14 cellular contexts compared by ENCODE assay signal in the genomic region with DNA sequence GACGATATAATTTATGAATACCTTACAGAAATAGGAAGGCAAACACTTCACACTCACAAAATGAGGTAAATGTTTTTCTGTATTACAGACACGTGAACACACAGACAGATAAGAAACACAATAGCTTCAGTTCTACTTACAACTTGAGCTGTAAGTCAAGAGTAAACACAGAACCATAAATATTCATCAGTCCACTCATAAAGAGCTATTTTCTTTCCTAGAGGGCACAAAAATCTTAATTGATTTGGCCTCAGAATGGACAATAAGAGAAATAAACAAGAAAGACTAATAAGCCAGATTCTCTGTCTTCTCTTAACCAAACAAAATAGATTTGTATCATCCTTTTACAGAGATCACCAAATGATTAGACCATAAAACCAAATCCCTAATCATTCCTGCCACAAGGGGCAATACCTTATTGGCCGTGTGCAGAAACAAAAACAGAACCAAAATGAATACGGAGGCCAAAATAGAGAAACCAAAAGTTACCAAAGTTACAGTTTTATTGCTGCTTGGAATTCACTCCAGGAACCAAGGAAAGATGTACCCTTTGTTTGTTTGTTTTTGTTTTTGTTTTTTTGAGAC. TPM values are rescaled to one million over a fixed set of nuclear protein-coding genes. Genes with fewer than 3 reads are reported as not detected.
A peak's percentile ranks its signal among the peaks of the same experiment; 100 is the strongest.
DNase-seq lines count a peak whose midpoint lies in the region; ATAC-seq, FAIRE-seq and TF ChIP-seq lines count a peak whose summit lies in the region.
"Had no signal": no experiment of that assay in that cellular context is flagged by ENCODE, and none has a peak within 500 bp of the region (broad histone marks: within the 10 kb centered on the region; RNA-seq: fewer than 3 reads in every experiment).

No MANE protein-coding gene starts in this region.

- H3K27me3 ChIP-seq in left ventricle myocardium inferior (ENCODE audit: low read depth) = no peaks in the 10 kb centered on the region
- H3K27me3 ChIP-seq in right cardiac atrium (ENCODE audit: control insufficient read depth, insufficient read depth) = no peaks in the 10 kb centered on the region
- no peaks in the 10 kb centered on the region for H3K27me3 ChIP-seq in brain microvascular endothelial cell (replicated peaks)
- no peaks in the 10 kb centered on the region for H3K27me3 ChIP-seq in keratinocyte (ENCODE audit: control insufficient read depth, extremely low read depth, insufficient read depth, low read length)
- H3K27me3 ChIP-seq: heart left ventricle, ovary had no signal

- H3K9me3 ChIP-seq in left ventricle myocardium inferior (replicated peaks) = no peaks in the 10 kb centered on the region
- no peaks in the 10 kb centered on the region for H3K9me3 ChIP-seq in right cardiac atrium (ENCODE audit: control insufficient read depth, low read length)
- H3K9me3 ChIP-seq in keratinocyte (ENCODE audit: control insufficient read depth, low read depth, low read length) = no peaks in the 10 kb centered on the region
- H3K9me3 ChIP-seq: heart left ventricle, ovary had no signal

- intact Hi-C loops in left ventricle myocardium inferior (cut with micrococcal nuclease) (no loop called here), right cardiac atrium (cut with DNase I) (no loop called here)

- no peak overlapping the region for H2AFZ ChIP-seq in keratinocyte (ENCODE audit: control insufficient read depth, low read length)

- dilution Hi-C loops in keratinocyte (cut with MboI; ENCODE audit: extremely low pct_ligation_motif_present, low sequenced_read_pairs) = no loop called here

- H3K9ac ChIP-seq in keratinocyte (ENCODE audit: control insufficient read depth, extremely low read depth, insufficient read depth, low read length) = no peak overlapping the region

- H3K4me3 ChIP-seq in left ventricle myocardium inferior (no peak overlapping the region), right cardiac atrium (ENCODE audit: low read length) (no peak overlapping the region), brain microvascular endothelial cell (ENCODE audit: low read depth, low read length) (no peak overlapping the region), keratinocyte (ENCODE audit: control insufficient read depth in 2 of 3, extremely low read depth in 1 of 3, insufficient read depth in 2 of 3, low read depth in 1 of 3, low read length in 3 of 3) (no peak overlapping the region)
- H3K4me3 ChIP-seq: heart left ventricle, ovary had no signal

- no peaks in the 10 kb centered on the region for H3K9me1 ChIP-seq in keratinocyte (ENCODE audit: control insufficient read depth, extremely low read depth, insufficient read depth, low read length)

- no peaks in the 10 kb centered on the region for H4K20me1 ChIP-seq in keratinocyte (ENCODE audit: control insufficient read depth, extremely low read depth, insufficient read depth, low read length)

- peak; percentile 18 for TF ChIP-seq CTCF in left ventricle myocardium inferior (IDR thresholded peaks at IDR 0.05; ENCODE audit: borderline replicate concordance)
- peak; percentile 33 for TF ChIP-seq CTCF in brain microvascular endothelial cell (IDR thresholded peaks at IDR 0.05; ENCODE audit: low read depth, low read length, missing control alignments)
- peak in 2 of 3 experiments; percentile 14 for TF ChIP-seq CTCF in keratinocyte (optimal IDR thresholded peaks at IDR 0.05 in 1 of 3, IDR thresholded peaks at IDR 0.05 in 1 of 3, conservative IDR thresholded peaks at IDR 0.05 in 1 of 3; ENCODE audit: extremely low read depth in 1 of 3, insufficient read depth in 2 of 3, low read length in 3 of 3)

- WGBS in right cardiac atrium = 82% methylated on average over 4 of the region's 4 CpGs

- no peaks in the 10 kb centered on the region for H3K4me1 ChIP-seq in left ventricle myocardium inferior
- no peaks in the 10 kb centered on the region for H3K4me1 ChIP-seq in right cardiac atrium (ENCODE audit: control insufficient read depth, insufficient read depth, low read length)
- no peaks in the 10 kb centered on the region for H3K4me1 ChIP-seq in keratinocyte (ENCODE audit: control insufficient read depth, extremely low read depth, insufficient read depth, low read length)
- H3K4me1 ChIP-seq: heart left ventricle had no signal

- FAIRE-seq in keratinocyte (lab: Jason Lieb, UNC) = no peak

- DNase-seq in left ventricle myocardium inferior (no peak), right cardiac atrium (no peak), brain microvascular endothelial cell (no peak), keratinocyte (ENCODE audit: low read depth, low spot score) (no peak), NCI-H510A treated with DMSO at 0.1 percent for 48 hours (lab: John Stamatoyannopoulos, UW) (no peak), putamen (ENCODE audit: low spot score) (no peak)
- no peak for DNase-seq in stimulated activated CD4-positive, alpha-beta T cell treated with anti-CD3 and anti-CD28 coated beads, Interleukin-15, amount 100 ng/mL, for 24 hours
- DNase-seq: activated CD8-positive, alpha-beta T cell treated with anti-CD3 and anti-CD28 coated beads, Interleukin-2, amount 10 ng/mL, durations not matched to agents 7 days and 5 days; activated naive CD4-positive, alpha-beta T cell treated with anti-CD3 and anti-CD28 coated beads, Interleukin-2, amount 10 ng/mL, durations not matched to agents 7 days and 5 days; cortex of kidney; DMS53; heart left ventricle; ovary had no signal

- no peak for ATAC-seq in right cardiac atrium
- ATAC-seq in GM18502 (IDR thresholded peaks at IDR 0.05; ENCODE audit: poor library complexity, unreplicated experiment) = no peak
- ATAC-seq: activated CD8-positive, alpha-beta T cell treated with anti-CD3 and anti-CD28 coated beads, Interleukin-2, amount 10 ng/mL, durations not matched to agents 7 days and 5 days; heart left ventricle had no signal

- no peak overlapping the region for H3K4me2 ChIP-seq in keratinocyte (ENCODE audit: control insufficient read depth, extremely low read depth, insufficient read depth, low read depth, low read length)

- no peaks in the 10 kb centered on the region for H3K36me3 ChIP-seq in left ventricle myocardium inferior
- no peaks in the 10 kb centered on the region for H3K36me3 ChIP-seq in brain microvascular endothelial cell (replicated peaks)
- no peaks in the 10 kb centered on the region for H3K36me3 ChIP-seq in keratinocyte (ENCODE audit: control insufficient read depth in 2 of 2, extremely low read depth in 1 of 2, insufficient read depth in 2 of 2, low read length in 2 of 2)
- H3K36me3 ChIP-seq: ovary had no signal

- H3K27ac ChIP-seq in left ventricle myocardium inferior (replicated peaks) (no peak overlapping the region), right cardiac atrium (ENCODE audit: low read length) (no peak overlapping the region), brain microvascular endothelial cell (no peak overlapping the region), keratinocyte (ENCODE audit: control insufficient read depth, insufficient read depth, low read length) (no peak overlapping the region)
- H3K27ac ChIP-seq: heart left ventricle, ovary had no signal

- no peaks in the 10 kb centered on the region for H3K79me2 ChIP-seq in keratinocyte (ENCODE audit: control insufficient read depth, insufficient read depth, low read length)

- in situ Hi-C loops in brain microvascular endothelial cell (cut with HindIII; ENCODE audit: low pct_ligation_motif_present, low sequenced_read_pairs) = loop anchor here (25.0 kb wide), 1 partner anchor 136 kb away; no protein-coding TSS in a partner anchor

RNA-seq across cellular contexts. Expression of a gene that starts 38.1 kb away (rescaled TPM):
- total RNA-seq in left ventricle myocardium inferior (not detected), right cardiac atrium (under 1 TPM in 2 of 4 donors, not detected in 2; 0.23 to 0.50 TPM)
- polyA plus RNA-seq in right cardiac atrium (not detected), keratinocyte (0.04 TPM in 2 of 3 replicates, not detected in the other)
- polyA plus RNA-seq in keratinocyte (2011; ENCODE audit: low read depth) = not detected
- polyA plus RNA-seq in keratinocyte (2011; cell fraction: cytosol; rRNA removed) = not detected in 2 replicates
- not detected in 2 replicates for polyA plus RNA-seq in keratinocyte (2011; cell fraction: nucleus; rRNA removed)
- not detected in 2 replicates for polyA plus RNA-seq in keratinocyte (2012; ENCODE audit: low replicate concordance)
- polyA minus RNA-seq in keratinocyte = 0.30 TPM in 1 of 3 replicates, not detected in the others
- polyA minus RNA-seq in keratinocyte (2011; cell fraction: cytosol; rRNA and poly(A)+ RNA removed) = not detected
- 0.39 TPM in 1 of 2 replicates, not detected in the other for polyA minus RNA-seq in keratinocyte (2011; cell fraction: nucleus; rRNA and poly(A)+ RNA removed)
- total RNA-seq: activated CD8-positive, alpha-beta T cell treated with anti-CD3 and anti-CD28 coated beads, Interleukin-2, amount 10 ng/mL, durations not matched to agents 7 days and 5 days; heart left ventricle had no signal
- polyA plus RNA-seq: heart left ventricle had no signal
